Comparison of ENCODE assay signal across 1 cellular context in genomic region chr12:119182701-119183493, GRCh38.
TF ChIP-seq lines count a peak whose summit lies in the region.

No MANE protein-coding gene starts in this region.

TF ChIP-seq in SK-N-SH, 30 proteins besides CTCF, POLR2A, EP300 and RAD21 (continued from another document):
- no peak for TF ChIP-seq MXI1 (IDR thresholded peaks at IDR 0.05; ENCODE audit: low read depth, low read length)
- TF ChIP-seq USF1 (IDR thresholded peaks at IDR 0.05; ENCODE audit: borderline replicate concordance, low read depth), result no peak
- no peak for TF ChIP-seq FOXM1 (IDR thresholded peaks at IDR 0.05; ENCODE audit: low read depth)
- TF ChIP-seq RFX5 (IDR thresholded peaks at IDR 0.05; ENCODE audit: low read length), result no peak
- no peak for TF ChIP-seq JUND (IDR thresholded peaks at IDR 0.05)
- no peak for TF ChIP-seq NRF1 (IDR thresholded peaks at IDR 0.05; ENCODE audit: low read depth, low read length)
- no peak for TF ChIP-seq CHD2 (IDR thresholded peaks at IDR 0.05; ENCODE audit: low read length, partially characterized antibody)
- no peak for TF ChIP-seq ELF1 (IDR thresholded peaks at IDR 0.05)
- TF ChIP-seq, protein P1, sequence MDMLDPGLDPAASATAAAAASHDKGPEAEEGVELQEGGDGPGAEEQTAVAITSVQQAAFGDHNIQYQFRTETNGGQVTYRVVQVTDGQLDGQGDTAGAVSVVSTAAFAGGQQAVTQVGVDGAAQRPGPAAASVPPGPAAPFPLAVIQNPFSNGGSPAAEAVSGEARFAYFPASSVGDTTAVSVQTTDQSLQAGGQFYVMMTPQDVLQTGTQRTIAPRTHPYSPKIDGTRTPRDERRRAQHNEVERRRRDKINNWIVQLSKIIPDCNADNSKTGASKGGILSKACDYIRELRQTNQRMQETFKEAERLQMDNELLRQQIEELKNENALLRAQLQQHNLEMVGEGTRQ (IDR thresholded peaks at IDR 0.05; ENCODE audit: borderline replicate concordance, low read depth, low read length), result no peak
